ENCODE assay signal across 8 cellular contexts in the genomic region with DNA sequence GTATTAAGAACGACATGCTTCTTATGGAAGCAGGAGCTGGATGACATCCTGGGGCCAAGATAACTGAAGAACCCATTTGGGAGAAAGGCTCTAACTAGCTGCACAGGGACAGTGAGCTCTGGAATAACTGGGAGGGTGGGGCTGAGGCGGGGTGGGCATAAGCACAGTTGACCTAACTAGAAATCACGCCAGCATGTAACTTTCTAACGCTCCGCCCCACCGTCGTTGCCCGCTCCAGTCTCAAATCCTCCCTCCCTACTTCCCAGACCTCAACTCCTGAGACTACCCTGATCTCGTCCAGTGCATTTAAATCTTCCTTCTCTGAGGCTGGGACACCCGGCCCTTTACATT. TPM values are rescaled to one million over a fixed set of nuclear protein-coding genes. Genes with fewer than 3 reads are reported as not detected.
DNase-seq lines count a peak whose midpoint lies in the region; ATAC-seq, FAIRE-seq and TF ChIP-seq lines count a peak whose summit lies in the region.

No MANE protein-coding gene starts in this region.

- no peak for FAIRE-seq in H54 (lab: Jason Lieb, UNC)

- peak overlapping the region; percentile 80 for H3K4me2 ChIP-seq in mammary epithelial cell (ENCODE audit: insufficient read depth, low read depth, low read length)

- peaks cover 30% of the 10 kb centered on the region for H3K79me2 ChIP-seq in mammary epithelial cell (ENCODE audit: insufficient read depth, low read length)

- H3K4me3 ChIP-seq in AG04449 (ENCODE audit: low read depth, low read length) (peak overlapping the region; percentile 100), mammary epithelial cell (replicated peaks in 1 of 3; ENCODE audit: insufficient read depth in 1 of 3, low read depth in 2 of 3, low read length in 3 of 3) (peak overlapping the region; percentile 82 to 86 (median 83)), muscle layer of colon (ENCODE audit: low read depth in 1 of 2, low read length in 2 of 2) (peak overlapping the region; percentile 43 to 96)

- WGBS in mammary epithelial cell (ENCODE audit: low coverage, missing lambda C conversion rate): 0% methylated on average over 6 of the region's 10 CpGs

- BruUV-seq in mammary epithelial cell (replicated peaks; lab: Mats Ljungman, UMichigan): no TSS peak

- ATAC-seq in HG02981 (IDR thresholded peaks at IDR 0.05; ENCODE audit: unreplicated experiment) (peak; percentile 6), GM21529 (IDR thresholded peaks at IDR 0.05; ENCODE audit: unreplicated experiment) (no peak), HG02973 (IDR thresholded peaks at IDR 0.05; ENCODE audit: unreplicated experiment) (no peak)

- dilution Hi-C loops in mammary epithelial cell (cut with HindIII; ENCODE audit: low sequenced_read_pairs): no loop called here

- H3K27ac ChIP-seq in mammary epithelial cell (ENCODE audit: insufficient read depth, low read depth, low read length): peak overlapping the region; percentile 42
- H3K27ac ChIP-seq in muscle layer of colon (ENCODE audit: low read depth, low read length): peak overlapping the region; percentile 79

- POLR2A ChIA-PET in AG04449 (lab: Yijun Ruan, JAX): interaction anchor here (0.9 kb wide), 1 partner anchor 17 kb away, joined by 3 read pairs; no protein-coding TSS in a partner anchor

- H3K9ac ChIP-seq in mammary epithelial cell (ENCODE audit: insufficient read depth, low read length) (peak overlapping the region; percentile 62), muscle layer of colon (ENCODE audit: low read length) (peak overlapping the region; percentile 35)

- CTCF ChIA-PET in AG04449 (lab: Yijun Ruan, JAX): interaction anchor here (0.6 to 12.1 kb wide), 13 partner anchors 16 to 316 kb away, joined by 3 to 210 read pairs (median 3); no protein-coding TSS in a partner anchor
- CTCF ChIA-PET in mammary epithelial cell (lab: Charles Lee; ENCODE audit: low non-redundant PET): interaction anchor here (0.5 kb wide), 1 partner anchor 143 kb away, joined by 4 read pairs; no protein-coding TSS in a partner anchor

- H3K4me1 ChIP-seq in mammary epithelial cell (ENCODE audit: insufficient read depth, low read length): peaks cover 6% of the 10 kb centered on the region
- peaks cover 10% of the 10 kb centered on the region for H3K4me1 ChIP-seq in muscle layer of colon (ENCODE audit: insufficient read depth, low read length)

- intact Hi-C loops in mammary epithelial cell (cut with micrococcal nuclease): no loop called here
- intact Hi-C loops in posterior cingulate gyrus (cut with DNase I): no loop called here

- TF ChIP-seq CTCF in AG04449 (IDR thresholded peaks at IDR 0.05; ENCODE audit: insufficient read depth, low read length, missing control alignments) (no peak), mammary epithelial cell (conservative IDR thresholded peaks at IDR 0.05 in 1 of 2, IDR thresholded peaks at IDR 0.05 in 1 of 2; ENCODE audit: extremely low read depth in 1 of 2, insufficient read depth in 1 of 2, low read depth in 1 of 2, low read length in 2 of 2) (no peak)

- peaks cover 20% of the 10 kb centered on the region for H3K36me3 ChIP-seq in mammary epithelial cell (ENCODE audit: insufficient read depth, low read length)
- H3K36me3 ChIP-seq in muscle layer of colon (ENCODE audit: insufficient read depth, low read length): peaks cover 38% of the 10 kb centered on the region

- H4K20me1 ChIP-seq in mammary epithelial cell (ENCODE audit: insufficient read depth, low read length): no peaks in the 10 kb centered on the region

- no peak for DNase-seq in AG04449 (ENCODE audit: low read depth, low spot score)
- DNase-seq in mammary epithelial cell: no peak
- no peak for DNase-seq in H54 (ENCODE audit: insufficient read length, low spot score)
- no peak for DNase-seq in posterior cingulate gyrus

- TF ChIP-seq POLR2A in H54 (IDR thresholded peaks at IDR 0.05; ENCODE audit: low read depth, low read length): no peak

- H3K27me3 ChIP-seq in mammary epithelial cell (ENCODE audit: insufficient read depth, low read length) (no peaks in the 10 kb centered on the region), muscle layer of colon (ENCODE audit: control insufficient read depth in 1 of 2, insufficient read depth in 2 of 2, low read length in 2 of 2) (no peaks in the 10 kb centered on the region)

- H3K9me3 ChIP-seq in mammary epithelial cell (replicated peaks; ENCODE audit: insufficient read depth, low read length) (no peaks in the 10 kb centered on the region), muscle layer of colon (ENCODE audit: low read length) (no peaks in the 10 kb centered on the region)

- in situ Hi-C loops in mammary epithelial cell (cut with MboI; ENCODE audit: low sequenced_read_pairs in 2 of 2): loop anchor here in 1 of 2 donors (25.0 kb wide), 1 partner anchor 298 kb away; a partner anchor contains a TSS

- H2AFZ ChIP-seq in mammary epithelial cell (ENCODE audit: low read depth, low read length): peak overlapping the region; percentile 92

RNA-seq across cellular contexts. Expression of a gene that starts 0.4 kb away (rescaled TPM):
- 100 to 1,000 TPM; 115 to 193 TPM for total RNA-seq in mammary epithelial cell
- polyA plus RNA-seq in mammary epithelial cell: 339 TPM
- polyA minus RNA-seq in mammary epithelial cell: 289 TPM

RNA-seq across cellular contexts. Expression of a gene that starts 52.2 kb away (rescaled TPM):
- 10 to 100 TPM; 12.9 to 16.7 TPM for total RNA-seq in mammary epithelial cell
- 4.3 TPM for polyA plus RNA-seq in mammary epithelial cell
- polyA minus RNA-seq in mammary epithelial cell: 27.3 TPM
